Comparison of ENCODE assay signal across 1 cellular context in genomic region chr2:168401048-168401556, GRCh38.
TF ChIP-seq lines count a peak whose summit lies in the region.

No MANE protein-coding gene starts in this region.

TF ChIP-seq in H1, 55 proteins besides CTCF, POLR2A, EP300 and RAD21:
- TF ChIP-seq TAF1 (IDR thresholded peaks at IDR 0.05; ENCODE audit: low read depth, low read length) (no peak), CTBP2 (IDR thresholded peaks at IDR 0.05; ENCODE audit: borderline replicate concordance, insufficient read depth, insufficient read length, low read length) (no peak), GABPA (IDR thresholded peaks at IDR 0.05; ENCODE audit: borderline replicate concordance, insufficient read depth, low read length) (no peak), RNF2 (IDR thresholded peaks at IDR 0.05; ENCODE audit: borderline replicate concordance, low read depth, low read length, missing control alignments, poor library complexity, severe bottlenecking) (no peak), CHD1 (IDR thresholded peaks at IDR 0.05; ENCODE audit: low read depth, low read length) (no peak), GTF2F1 (IDR thresholded peaks at IDR 0.05; ENCODE audit: borderline replicate concordance, low read depth, low read length) (no peak), NRF1 (IDR thresholded peaks at IDR 0.05; ENCODE audit: low read depth, low read length) (no peak), ATF2 (IDR thresholded peaks at IDR 0.05; ENCODE audit: low read length) (no peak), TEAD4 (IDR thresholded peaks at IDR 0.05; ENCODE audit: low read depth, low read length) (no peak), SRF (IDR thresholded peaks at IDR 0.05; ENCODE audit: low read depth, low read length) (no peak), BRCA1 (IDR thresholded peaks at IDR 0.05; ENCODE audit: low read depth, low read length) (no peak)
- TF ChIP-seq, protein P1, sequence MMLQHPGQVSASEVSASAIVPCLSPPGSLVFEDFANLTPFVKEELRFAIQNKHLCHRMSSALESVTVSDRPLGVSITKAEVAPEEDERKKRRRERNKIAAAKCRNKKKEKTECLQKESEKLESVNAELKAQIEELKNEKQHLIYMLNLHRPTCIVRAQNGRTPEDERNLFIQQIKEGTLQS (IDR thresholded peaks at IDR 0.05; ENCODE audit: insufficient read depth, low read depth, low read length), result no peak
TF ChIP-seq in H1: peak in this region for 0.
